Comparison of ENCODE assay signal across 8 cellular contexts in the genomic region with DNA sequence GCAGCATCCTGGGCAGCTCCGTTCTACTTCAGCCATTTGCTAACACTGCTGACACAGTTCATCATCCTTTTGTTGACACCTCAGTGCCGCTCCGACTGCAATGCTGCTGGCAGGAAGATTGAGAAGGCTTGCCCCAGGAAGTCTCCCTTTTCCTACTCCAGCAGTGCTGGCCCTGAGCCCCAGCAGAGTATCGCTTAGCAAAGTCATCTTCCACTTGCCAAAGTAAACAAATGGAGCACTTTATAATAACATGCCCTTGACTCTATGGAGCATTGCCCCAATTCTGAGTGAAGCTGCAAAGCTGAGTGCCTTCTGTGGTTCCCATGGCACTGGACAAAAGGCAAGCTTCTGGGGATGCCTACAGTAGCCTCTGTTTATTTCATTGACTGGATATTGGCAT.
DNase-seq lines count a peak whose midpoint lies in the region; ATAC-seq, FAIRE-seq and TF ChIP-seq lines count a peak whose summit lies in the region.
"Had no signal": no experiment of that assay in that cellular context is flagged by ENCODE, and none has a peak within 500 bp of the region (broad histone marks: within the 10 kb centered on the region; RNA-seq: fewer than 3 reads in every experiment).

No MANE protein-coding gene starts in this region.

- no peaks in the 10 kb centered on the region for H3K36me3 ChIP-seq in tibial artery

- no peaks in the 10 kb centered on the region for H3K27me3 ChIP-seq in tibial artery

- intact Hi-C loops in tibial artery (cut with DNase I; ENCODE audit: low total_unique reads) = no loop called here

- H3K4me3 ChIP-seq in tibial artery = no peak overlapping the region

- H3K4me1 ChIP-seq in tibial artery = peaks cover 0 to 17% (median 10%) of the 10 kb centered on the region in 4 donors

- H3K27ac ChIP-seq in VCaP (peak overlapping the region; percentile 54), tibial artery (no peak overlapping the region)

- no peaks in the 10 kb centered on the region for H3K9me3 ChIP-seq in tibial artery

- FAIRE-seq in HTR-8/SVneo (lab: Jason Lieb, UNC) = peak; percentile 38

- DNase-seq in HTR-8/SVneo (ENCODE audit: insufficient read length, low spot score) = peak; percentile 24
- peak; percentile 66 for DNase-seq in kidney tubule cell (ENCODE audit: low spot score)
- peak; percentile 35 to 83 for DNase-seq in tibial artery
- DNase-seq in stimulated activated CD4-positive, alpha-beta T cell treated with anti-CD3 and anti-CD28 coated beads, Interleukin-2, amount 100 ng/mL, for 24 hours = no peak
- DNase-seq: activated CD8-positive, alpha-beta memory T cell treated with anti-CD3 and anti-CD28 coated beads, Interleukin-2, amount 50 U/mL, for 4 hours had no signal

- TF ChIP-seq CTCF in VCaP (conservative IDR thresholded peaks at IDR 0.05) (no peak), tibial artery (IDR thresholded peaks at IDR 0.05) (no peak)

- no peak for ATAC-seq in GM19452 (IDR thresholded peaks at IDR 0.05; ENCODE audit: unreplicated experiment)
- ATAC-seq in HG02623 (IDR thresholded peaks at IDR 0.05; ENCODE audit: unreplicated experiment) = no peak

Comparison
In these comparisons a context has a peak if more than half of its experiments do, and no peak if none do; other contexts are left out.
1. DNase-seq: peak in HTR-8/SVneo (single experiment), kidney tubule cell (single experiment) and tibial artery (2 of 2); none in stimulated activated CD4-positive, alpha-beta T cell treated with anti-CD3 and anti-CD28 coated beads, Interleukin-2, amount 100 ng/mL, for 24 hours (0 of 2).